In the genomic region with DNA sequence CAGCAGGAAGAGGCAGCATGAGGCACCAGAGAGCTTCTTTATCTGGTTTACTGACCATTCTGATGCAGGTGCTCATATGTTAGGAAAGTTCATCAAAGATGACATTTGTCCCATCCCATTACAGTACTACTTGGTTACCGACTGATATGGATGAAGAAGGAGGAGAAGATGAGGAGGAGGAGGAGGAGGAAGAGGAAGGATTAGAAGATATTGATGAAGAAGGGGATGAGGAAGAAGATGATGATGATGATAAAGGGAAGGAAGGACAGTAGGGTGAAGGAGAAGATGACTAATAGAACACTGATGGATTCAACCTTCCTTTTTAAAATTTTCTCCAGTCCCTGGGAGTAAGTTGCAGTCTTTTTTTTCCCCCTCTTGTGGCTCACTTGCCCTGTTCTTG, we compare ENCODE assay signal across 22 cellular contexts.
"Had no signal": no experiment of that assay in that cellular context is flagged by ENCODE, and none has a peak within 500 bp of the region (broad histone marks: within the 10 kb centered on the region; RNA-seq: fewer than 3 reads in every experiment).

No MANE protein-coding gene starts in this region.

- H3K9ac ChIP-seq: SK-N-SH had no signal

- H3K4me2 ChIP-seq: SK-N-SH had no signal

- H3K4me3 Mint-ChIP-seq: T-cell had no signal

- H3K27me3 Mint-ChIP-seq: T-cell had no signal

- H3K9me2 ChIP-seq: SK-N-SH had no signal

- H3K27me3 ChIP-seq: MG63 had no signal

- ATAC-seq: Panc1, PC-3, T-cell had no signal

- H3K9me3 Mint-ChIP-seq: T-cell had no signal

- H3K27ac Mint-ChIP-seq: T-cell had no signal

- DNase-seq: KBM-7, MG63, NCI-H1092, NCI-H1105 treated with DMSO at 0.1 percent for 48 hours, NCI-H1417 treated with DMSO at 0.1 percent for 48 hours, NCI-H146, NCI-H1694 treated with DMSO at 0.1 percent for 48 hours, NCI-H1930, NCI-H2081 treated with DMSO at 0.1 percent for 48 hours, NCI-H2171, NCI-H226, NCI-H446, NCI-H510A, NCI-H524 treated with DMSO at 0.1 percent for 48 hours, NCI-H69, PC-3, SHP77, SK-N-SH, SW 1271, T-cell had no signal

- H3K4me3 ChIP-seq: MG63 had no signal

- H3K27ac ChIP-seq: RWPE1 had no signal

- H3K9me3 ChIP-seq: MG63, SK-N-SH had no signal
